In the genomic region with DNA sequence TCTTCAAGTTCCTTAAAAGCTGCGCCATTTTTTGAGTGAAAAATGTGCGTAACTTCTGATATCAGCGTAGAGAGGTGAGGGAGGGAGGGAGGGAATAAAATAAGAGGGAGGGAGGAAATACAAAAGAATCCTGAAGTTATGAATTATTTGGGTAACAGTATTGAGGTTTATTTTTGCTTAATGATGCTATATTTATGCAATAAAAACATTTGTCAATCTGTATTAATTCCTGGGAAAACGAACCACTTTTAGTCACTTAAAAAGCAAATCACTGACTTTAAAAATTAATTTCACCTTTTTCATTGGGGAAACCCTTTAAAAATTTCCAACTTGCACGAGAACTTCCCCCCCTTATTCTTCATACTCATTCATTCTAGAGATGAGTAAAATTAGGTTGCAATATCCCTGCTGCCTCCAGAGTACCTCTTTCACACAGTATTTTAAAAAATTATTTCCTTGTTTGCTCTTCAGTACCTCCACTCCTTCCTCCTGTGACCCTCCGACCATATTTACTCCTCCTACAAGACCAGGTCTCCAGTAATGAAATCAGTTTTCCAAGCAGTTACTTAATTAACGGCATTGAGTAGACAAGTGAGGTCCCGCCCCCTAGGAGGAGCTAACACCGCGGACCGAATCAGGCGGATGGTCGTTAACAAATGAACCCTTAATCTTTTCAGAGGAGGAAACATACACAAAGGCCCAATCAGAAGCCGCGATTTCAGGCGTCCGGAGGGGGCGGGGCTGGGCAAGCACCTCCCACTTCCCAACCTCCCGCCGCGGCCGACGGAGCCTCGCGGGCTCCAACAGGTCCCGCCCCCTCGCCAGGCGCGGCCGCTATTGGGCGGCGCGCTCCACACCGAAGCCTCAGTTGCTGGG, we compare ENCODE assay signal across 8 cellular contexts. TPM values are rescaled to one million over a fixed set of nuclear protein-coding genes. Genes with fewer than 3 reads are reported as not detected.
DNase-seq lines count a peak whose midpoint lies in the region; ATAC-seq lines count a peak whose summit lies in the region.

No MANE protein-coding gene starts in this region.

- H3K9me3 ChIP-seq in effector memory CD4-positive, alpha-beta T cell (ENCODE audit: control insufficient read depth, low read length) = no peaks in the 10 kb centered on the region

- CTCF ChIA-PET in activated CD4-positive, alpha-beta memory T cell treated with anti-CD3 and anti-CD28 coated beads, Interleukin-2, amount 10 ng/mL, durations not matched to agents 7 days and 5 days (lab: Charles Lee) = interaction anchor here (0.6 to 1.5 kb wide), 5 partner anchors 23 to 406 kb away, joined by 3 to 5 read pairs (median 3); no protein-coding TSS in a partner anchor

- H3K27ac ChIP-seq in effector memory CD4-positive, alpha-beta T cell (ENCODE audit: insufficient read depth, low read length, poor library complexity, severe bottlenecking) = peak overlapping the region; percentile 20

- ATAC-seq in GM19463 (IDR thresholded peaks at IDR 0.05; ENCODE audit: unreplicated experiment) (peak; percentile 68), memory B cell (ENCODE audit: low read depth) (peak; percentile 79)

- H3K4me3 ChIP-seq in effector memory CD4-positive, alpha-beta T cell (ENCODE audit: insufficient read depth, low read depth, low read length, poor library complexity, severe bottlenecking) = peak overlapping the region; percentile 15

- no peaks in the 10 kb centered on the region for H3K4me1 ChIP-seq in effector memory CD4-positive, alpha-beta T cell (ENCODE audit: control insufficient read depth, insufficient read depth, low read length, poor library complexity, severe bottlenecking)

- peaks cover 12% of the 10 kb centered on the region for H3K36me3 Mint-ChIP-seq in activated CD4-positive, alpha-beta memory T cell treated with anti-CD3 and anti-CD28 coated beads, Interleukin-2, amount 10 ng/mL, durations not matched to agents 7 days and 5 days (ENCODE audit: low read depth)
- no peaks in the 10 kb centered on the region for H3K36me3 Mint-ChIP-seq in memory B cell

- peaks cover 2% of the 10 kb centered on the region for H3K27me3 Mint-ChIP-seq in activated CD4-positive, alpha-beta memory T cell treated with anti-CD3 and anti-CD28 coated beads, Interleukin-2, amount 10 ng/mL, durations not matched to agents 7 days and 5 days
- peaks cover 2% of the 10 kb centered on the region for H3K27me3 Mint-ChIP-seq in memory B cell

- DNase-seq in CD1c-positive myeloid dendritic cell (ENCODE audit: extremely low spot score) = peak; percentile 40
- DNase-seq in HK-2 (ENCODE audit: unreplicated experiment) = peak; percentile 99
- DNase-seq in NCI-H82 treated with DMSO at 0.1 percent for 48 hours (lab: John Stamatoyannopoulos, UW; ENCODE audit: unreplicated experiment) = peak; percentile 96
- DNase-seq in activated CD4-positive, alpha-beta memory T cell treated with anti-CD3 and anti-CD28 coated beads, Interleukin-2, amount 10 ng/mL, durations not matched to agents 7 days and 5 days = peak; percentile 98
- DNase-seq in effector memory CD4-positive, alpha-beta T cell = peak in 2 of 3 donors; percentile 96 to 97
- DNase-seq in memory B cell (ENCODE audit: low spot score in 2 of 2) = peak; percentile 94 to 98
- peak; percentile 93 for DNase-seq in stimulated activated CD8-positive, alpha-beta memory T cell treated with anti-CD3 and anti-CD28 coated beads, Interleukin-12 subunit alpha, Interleukin-12 subunit beta, amount 100 ng/mL, for 1 hour (ENCODE audit: low read depth)

- POLR2A ChIA-PET in activated CD4-positive, alpha-beta memory T cell treated with anti-CD3 and anti-CD28 coated beads, Interleukin-2, amount 10 ng/mL, durations not matched to agents 7 days and 5 days (lab: Charles Lee) = interaction anchor here (1.5 kb wide), 2 partner anchors 19 to 83 kb away, joined by 3 to 6 read pairs; no protein-coding TSS in a partner anchor

- no peaks in the 10 kb centered on the region for H3K36me3 ChIP-seq in effector memory CD4-positive, alpha-beta T cell (ENCODE audit: control insufficient read depth, insufficient read depth, low read length)

- H3K4me3 Mint-ChIP-seq in activated CD4-positive, alpha-beta memory T cell treated with anti-CD3 and anti-CD28 coated beads, Interleukin-2, amount 10 ng/mL, durations not matched to agents 7 days and 5 days = peak overlapping the region; percentile 78
- peak overlapping the region; percentile 85 for H3K4me3 Mint-ChIP-seq in memory B cell

- no peaks in the 10 kb centered on the region for H3K27me3 ChIP-seq in effector memory CD4-positive, alpha-beta T cell (replicated peaks; ENCODE audit: control insufficient read depth, insufficient read depth, low read length, poor library complexity, severe bottlenecking)

- no peaks in the 10 kb centered on the region for H3K9me3 Mint-ChIP-seq in activated CD4-positive, alpha-beta memory T cell treated with anti-CD3 and anti-CD28 coated beads, Interleukin-2, amount 10 ng/mL, durations not matched to agents 7 days and 5 days
- H3K9me3 Mint-ChIP-seq in memory B cell = peaks cover 4% of the 10 kb centered on the region

- H3K4me1 Mint-ChIP-seq in activated CD4-positive, alpha-beta memory T cell treated with anti-CD3 and anti-CD28 coated beads, Interleukin-2, amount 10 ng/mL, durations not matched to agents 7 days and 5 days = peaks cover 32% of the 10 kb centered on the region
- H3K4me1 Mint-ChIP-seq in memory B cell = peaks cover 12% of the 10 kb centered on the region

- H3K27ac Mint-ChIP-seq in activated CD4-positive, alpha-beta memory T cell treated with anti-CD3 and anti-CD28 coated beads, Interleukin-2, amount 10 ng/mL, durations not matched to agents 7 days and 5 days = peak overlapping the region; percentile 46
- H3K27ac Mint-ChIP-seq in memory B cell = peak overlapping the region; percentile 3

RNA-seq across cellular contexts. Expression of gene TRIM24, which starts 0.5 kb away (rescaled TPM):
- total RNA-seq in activated CD4-positive, alpha-beta memory T cell treated with anti-CD3 and anti-CD28 coated beads, Interleukin-2, amount 10 ng/mL, durations not matched to agents 7 days and 5 days = 10 to 100 TPM; 17.8 to 19.6 TPM

Comparison
In these comparisons a context has a peak if more than half of its experiments do, and no peak if none do; other contexts are left out.
1. Peak in every context shown above with its lines: DNase-seq, ATAC-seq, H3K4me3 ChIP-seq and H3K27ac ChIP-seq.
2. DNase-seq: peak in every context shown above with its lines; median percentile 99 in HK-2; 98 in activated CD4-positive, alpha-beta memory T cell treated with anti-CD3 and anti-CD28 coated beads, Interleukin-2, amount 10 ng/mL, durations not matched to agents 7 days and 5 days; 96 in effector memory CD4-positive, alpha-beta T cell; 96 in NCI-H82 treated with DMSO at 0.1 percent for 48 hours; 96 in memory B cell; 93 in stimulated activated CD8-positive, alpha-beta memory T cell treated with anti-CD3 and anti-CD28 coated beads, Interleukin-12 subunit alpha, Interleukin-12 subunit beta, amount 100 ng/mL, for 1 hour; 40 in CD1c-positive myeloid dendritic cell.